Comparison of ENCODE assay signal across 26 cellular contexts in genomic region chr7:83014546-83014945, GRCh38.
"Had no signal": no experiment of that assay in that cellular context is flagged by ENCODE, and none has a peak within 500 bp of the region (broad histone marks: within the 10 kb centered on the region; RNA-seq: fewer than 3 reads in every experiment).

No MANE protein-coding gene starts in this region.

- H3K27me3 Mint-ChIP-seq: naive thymus-derived CD4-positive, alpha-beta T cell; natural killer cell treated with Interleukin-12 subunit alpha and Interleukin-12 subunit beta and Interleukin-15 and Interleukin-18, amount 100 ng/mL, for 72 hours; progenitor cell of endocrine pancreas had no signal

- H3K4me3 Mint-ChIP-seq: mesothelial cell of epicardium; naive thymus-derived CD4-positive, alpha-beta T cell; natural killer cell treated with Interleukin-12 subunit alpha and Interleukin-12 subunit beta and Interleukin-15 and Interleukin-18, amount 100 ng/mL, for 72 hours; stimulated activated effector memory CD8-positive, alpha-beta T cell treated with anti-CD3 and anti-CD28 coated beads, Interleukin-12 subunit alpha, Interleukin-12 subunit beta, amount 100 ng/mL, for 72 hours had no signal

- H3K9me3 ChIP-seq: left ventricle myocardium inferior, mucosa of descending colon, ovary, stomach, testis, thyroid gland, transverse colon, upper lobe of left lung had no signal

- H3K27ac Mint-ChIP-seq: mesothelial cell of epicardium; naive thymus-derived CD4-positive, alpha-beta T cell; natural killer cell treated with Interleukin-12 subunit alpha and Interleukin-12 subunit beta and Interleukin-15 and Interleukin-18, amount 100 ng/mL, for 72 hours; progenitor cell of endocrine pancreas; stimulated activated effector memory CD8-positive, alpha-beta T cell treated with anti-CD3 and anti-CD28 coated beads, Interleukin-12 subunit alpha, Interleukin-12 subunit beta, amount 100 ng/mL, for 72 hours had no signal

- H3K4me3 ChIP-seq: hepatocyte, left ventricle myocardium inferior, lung, mucosa of descending colon, ovary, skin epidermis, stomach, testis, thyroid gland, transverse colon, upper lobe of left lung had no signal

- H3K27me3 ChIP-seq: hepatocyte, ovary, stomach, testis, thyroid gland, transverse colon, upper lobe of left lung had no signal

- H3K9me3 Mint-ChIP-seq: mesothelial cell of epicardium had no signal

- H3K36me3 ChIP-seq: left ventricle myocardium inferior, ovary, stomach, thyroid gland, transverse colon, upper lobe of left lung had no signal

- ATAC-seq: mucosa of descending colon; naive thymus-derived CD4-positive, alpha-beta T cell; natural killer cell treated with Interleukin-12 subunit alpha and Interleukin-12 subunit beta and Interleukin-15 and Interleukin-18, amount 100 ng/mL, for 72 hours; right cardiac atrium; sciatic nerve; stimulated activated effector memory CD8-positive, alpha-beta T cell treated with anti-CD3 and anti-CD28 coated beads, Interleukin-12 subunit alpha, Interleukin-12 subunit beta, amount 100 ng/mL, for 72 hours had no signal

- H3K36me3 Mint-ChIP-seq: mesothelial cell of epicardium; naive thymus-derived CD4-positive, alpha-beta T cell; stimulated activated effector memory CD8-positive, alpha-beta T cell treated with anti-CD3 and anti-CD28 coated beads, Interleukin-12 subunit alpha, Interleukin-12 subunit beta, amount 100 ng/mL, for 72 hours had no signal

- H3K27ac ChIP-seq: hepatocyte, left ventricle myocardium inferior, ovary, skin epidermis, stomach, testis, thyroid gland, transverse colon, upper lobe of left lung had no signal

- DNase-seq: islet precursor cell; left ventricle myocardium inferior; mesendoderm; mucosa of descending colon; naive thymus-derived CD4-positive, alpha-beta T cell; ovary; retina; right cardiac atrium; stimulated activated CD4-positive, alpha-beta T cell treated with anti-CD3 and anti-CD28 coated beads, Interleukin-12 subunit alpha, Interleukin-12 subunit beta, amount 100 ng/mL, for 4 hours; stimulated activated CD4-positive, alpha-beta T cell treated with anti-CD3 and anti-CD28 coated beads, Interleukin-15, amount 100 ng/mL, for 24 hours; stimulated activated CD4-positive, alpha-beta T cell treated with anti-CD3 and anti-CD28 coated beads, Interleukin-2, amount 100 ng/mL, for 24 hours; stimulated activated CD4-positive, alpha-beta T cell treated with anti-CD3 and anti-CD28 coated beads, Interleukin-4, amount 100 ng/mL, for 1 hour; stimulated activated naive CD4-positive, alpha-beta T cell; stomach; testis; thyroid gland; transverse colon; upper lobe of left lung had no signal

- H3K4me1 ChIP-seq: left ventricle myocardium inferior, stomach, testis, thyroid gland, transverse colon, upper lobe of left lung had no signal

- H3K4me1 Mint-ChIP-seq: naive thymus-derived CD4-positive, alpha-beta T cell; stimulated activated effector memory CD8-positive, alpha-beta T cell treated with anti-CD3 and anti-CD28 coated beads, Interleukin-12 subunit alpha, Interleukin-12 subunit beta, amount 100 ng/mL, for 72 hours had no signal
